ENCODE assay signal across 8 cellular contexts in the genomic region with DNA sequence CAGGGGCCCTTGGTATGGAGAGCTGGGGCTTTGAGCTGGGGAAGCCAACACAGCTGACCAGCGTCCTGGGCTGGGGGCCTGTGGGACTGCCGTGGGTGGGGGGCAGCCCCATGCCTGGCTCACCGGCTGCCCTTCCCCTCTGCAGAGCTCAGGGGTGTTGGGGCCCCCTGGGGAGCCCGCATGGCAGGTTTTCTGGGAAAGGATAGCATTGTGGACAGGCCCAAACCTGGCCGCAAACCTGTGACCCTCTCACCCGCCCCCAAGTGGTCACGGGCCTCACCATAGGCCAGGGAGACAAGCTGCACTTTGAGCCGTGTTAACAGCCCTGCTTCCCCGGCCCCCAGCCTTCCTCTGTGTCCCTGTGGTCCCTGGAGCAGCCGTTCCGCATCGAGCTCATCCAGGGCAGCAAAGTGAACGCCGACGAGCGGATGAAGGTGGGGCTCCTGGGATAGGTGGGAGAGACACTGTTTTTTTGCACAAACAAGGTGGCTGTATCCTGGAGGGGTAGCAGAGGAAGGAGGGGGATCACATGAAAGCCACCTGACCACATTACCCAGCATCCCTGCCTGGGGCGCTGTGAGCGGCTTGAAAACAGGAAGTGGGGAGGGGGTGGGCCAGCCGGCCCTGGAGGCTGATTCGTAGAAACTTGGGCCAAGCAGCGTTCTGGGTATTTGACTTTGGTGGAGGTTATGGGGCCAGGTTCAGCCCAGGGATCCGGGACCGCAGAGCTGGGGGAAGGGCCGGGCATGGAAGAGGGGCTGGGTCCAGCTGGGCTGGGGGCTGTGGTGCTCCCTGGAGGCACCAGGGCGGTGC.
A peak's percentile ranks its signal among the peaks of the same experiment; 100 is the strongest.
DNase-seq lines count a peak whose midpoint lies in the region; ATAC-seq and TF ChIP-seq lines count a peak whose summit lies in the region.

No MANE protein-coding gene starts in this region.

- H3K9me3 Mint-ChIP-seq in activated CD8-positive, alpha-beta T cell treated with anti-CD3 and anti-CD28 coated beads, Interleukin-2, amount 10 ng/mL, durations not matched to agents 7 days and 5 days (ENCODE audit: insufficient read depth), result no peaks in the 10 kb centered on the region

- no peak for TF ChIP-seq EP300 in upper lobe of left lung (IDR thresholded peaks at IDR 0.05)

- H3K4me3 Mint-ChIP-seq in activated CD8-positive, alpha-beta T cell treated with anti-CD3 and anti-CD28 coated beads, Interleukin-2, amount 10 ng/mL, durations not matched to agents 7 days and 5 days, result peak overlapping the region; percentile 96

- TF ChIP-seq CTCF in upper lobe of left lung (IDR thresholded peaks at IDR 0.05), result no peak

- POLR2A ChIA-PET in activated CD8-positive, alpha-beta T cell treated with anti-CD3 and anti-CD28 coated beads, Interleukin-2, amount 10 ng/mL, durations not matched to agents 7 days and 5 days (lab: Charles Lee), result interaction anchor here (1.0 to 6.6 kb wide), 15 partner anchors 8 to 171 kb away, joined by 3 to 152 read pairs (median 9); a partner anchor contains a TSS

- no peaks in the 10 kb centered on the region for H3K27me3 Mint-ChIP-seq in activated CD8-positive, alpha-beta T cell treated with anti-CD3 and anti-CD28 coated beads, Interleukin-2, amount 10 ng/mL, durations not matched to agents 7 days and 5 days (ENCODE audit: low read depth)

- H3K27me3 ChIP-seq in esophagus (ENCODE audit: control insufficient read depth in 1 of 2, insufficient read depth in 2 of 2, low read length in 2 of 2), result no peaks in the 10 kb centered on the region
- no peaks in the 10 kb centered on the region for H3K27me3 ChIP-seq in upper lobe of left lung
- no peaks in the 10 kb centered on the region for H3K27me3 ChIP-seq in MG63

- intact Hi-C loops in posterior vena cava (cut with DNase I), result no loop called here

- H3K9me3 ChIP-seq in esophagus (ENCODE audit: control insufficient read depth in 2 of 2, insufficient read depth in 1 of 2, low read depth in 1 of 2, low read length in 1 of 2) (peaks cover 0 to under 1% of the 10 kb centered on the region in 2 donors), upper lobe of left lung (no peaks in the 10 kb centered on the region), MG63 (no peaks in the 10 kb centered on the region)

- H3K36me3 ChIP-seq in esophagus (ENCODE audit: control insufficient read depth in 2 of 2, insufficient read depth in 2 of 2, low read length in 1 of 2) (peaks cover 7 to 24% of the 10 kb centered on the region in 2 donors), upper lobe of left lung (peaks cover 0 to 67% (median 46%) of the 10 kb centered on the region in 4 donors), MG63 (no peaks in the 10 kb centered on the region)

- peak in 1 of 4 donors; percentile 48 for TF ChIP-seq POLR2A in upper lobe of left lung (IDR thresholded peaks at IDR 0.05)

- H3K27ac ChIP-seq in esophagus (ENCODE audit: low read depth in 2 of 2, low read length in 1 of 2) (peak overlapping the region; percentile 23 to 65), upper lobe of left lung (peak overlapping the region; percentile 49 to 79 (median 72))

- peaks cover 90% of the 10 kb centered on the region for H3K36me3 Mint-ChIP-seq in activated CD8-positive, alpha-beta T cell treated with anti-CD3 and anti-CD28 coated beads, Interleukin-2, amount 10 ng/mL, durations not matched to agents 7 days and 5 days (ENCODE audit: low read depth)

- WGBS in esophagus, 2 donors, result 59 to 60% methylated on average over 25 of the region's 25 CpGs
- 54 to 55% methylated on average over 9 to 25 of the region's 25 CpGs for WGBS in upper lobe of left lung, 2 donors

- H3K4me1 ChIP-seq in esophagus (ENCODE audit: control insufficient read depth in 2 of 2, insufficient read depth in 2 of 2, low read length in 1 of 2) (peaks cover 8 to 11% of the 10 kb centered on the region in 2 donors), upper lobe of left lung (peaks cover 0 to 29% (median 10%) of the 10 kb centered on the region in 4 donors)

- peak overlapping the region; percentile 65 for H3K4me3 ChIP-seq in Jurkat, Clone E6-1 (ENCODE audit: low read length)
- H3K4me3 ChIP-seq in esophagus (ENCODE audit: low read depth in 1 of 2, low read length in 2 of 2) (peak overlapping the region in 1 of 2 donors; percentile 38), upper lobe of left lung (peak overlapping the region in 3 of 4 donors; percentile 15 to 40 (median 40)), MG63 (no peak overlapping the region)

- H3K4me1 Mint-ChIP-seq in activated CD8-positive, alpha-beta T cell treated with anti-CD3 and anti-CD28 coated beads, Interleukin-2, amount 10 ng/mL, durations not matched to agents 7 days and 5 days (ENCODE audit: low read depth), result peaks cover 76% of the 10 kb centered on the region

- CTCF ChIA-PET in activated CD8-positive, alpha-beta T cell treated with anti-CD3 and anti-CD28 coated beads, Interleukin-2, amount 10 ng/mL, durations not matched to agents 7 days and 5 days (lab: Charles Lee), result interaction anchor here (1.0 to 16.0 kb wide), 7 partner anchors 9 to 150 kb away, joined by 3 to 204 read pairs (median 8); no protein-coding TSS in a partner anchor

- H3K27ac Mint-ChIP-seq in activated CD8-positive, alpha-beta T cell treated with anti-CD3 and anti-CD28 coated beads, Interleukin-2, amount 10 ng/mL, durations not matched to agents 7 days and 5 days, result peak overlapping the region; percentile 96

- ATAC-seq in GM19328 (IDR thresholded peaks at IDR 0.05; ENCODE audit: unreplicated experiment), result peak; percentile 57
- ATAC-seq in activated CD8-positive, alpha-beta T cell treated with anti-CD3 and anti-CD28 coated beads, Interleukin-2, amount 10 ng/mL, durations not matched to agents 7 days and 5 days, result peak; percentile 73
- peak; percentile 53 to 73 for ATAC-seq in upper lobe of left lung (ENCODE audit: low FRiP score in 2 of 2)

- DNase-seq in Jurkat, Clone E6-1 (ENCODE audit: low read depth, low spot score), result peak; percentile 95
- peak; percentile 98 for DNase-seq in activated CD8-positive, alpha-beta T cell treated with anti-CD3 and anti-CD28 coated beads, Interleukin-2, amount 10 ng/mL, durations not matched to agents 7 days and 5 days
- DNase-seq in posterior vena cava (ENCODE audit: low spot score) (peak; percentile 90), upper lobe of left lung (peak; percentile 68 to 85), SHP77 (lab: John Stamatoyannopoulos, UW) (no peak), MG63 (no peak)

Comparison
In these comparisons a context has a peak if more than half of its experiments do, and no peak if none do; other contexts are left out.
1. DNase-seq: peak in Jurkat, Clone E6-1 (single experiment), activated CD8-positive, alpha-beta T cell treated with anti-CD3 and anti-CD28 coated beads, Interleukin-2, amount 10 ng/mL, durations not matched to agents 7 days and 5 days (single experiment), posterior vena cava (single experiment) and upper lobe of left lung (2 of 2); none in SHP77 (0 of 2) and MG63 (single experiment).
2. Peak in every context shown above with its lines, with median percentiles within 50 percentile points of each other: ATAC-seq.